In genomic region chrX:13069771-13070410, GRCh38 we compare ENCODE assay signal across 16 cellular contexts. TPM values are rescaled to one million over a fixed set of nuclear protein-coding genes. Genes with fewer than 3 reads are reported as not detected.
DNase-seq lines count a peak whose midpoint lies in the region; ATAC-seq, FAIRE-seq and TF ChIP-seq lines count a peak whose summit lies in the region.
"Had no signal": no experiment of that assay in that cellular context is flagged by ENCODE, and none has a peak within 500 bp of the region (broad histone marks: within the 10 kb centered on the region; RNA-seq: fewer than 3 reads in every experiment).

No MANE protein-coding gene starts in this region.

- H3K27me3 ChIP-seq in IMR-90 (ENCODE audit: control insufficient read depth, insufficient read depth, low read length) (no peaks in the 10 kb centered on the region), GM12878 (replicated peaks in 1 of 2; ENCODE audit: control insufficient read depth in 2 of 2, insufficient read depth in 2 of 2, low read length in 1 of 2) (no peaks in the 10 kb centered on the region), colonic mucosa (no peaks in the 10 kb centered on the region)
- H3K27me3 ChIP-seq: BLaER1 had no signal

- H2AK5ac ChIP-seq in IMR-90 (ENCODE audit: low read depth, low read length), result no peak overlapping the region

- H3K27ac ChIP-seq in IMR-90 (ENCODE audit: insufficient read depth, low read length) (no peak overlapping the region), GM12878 (ENCODE audit: control insufficient read depth, insufficient read depth) (no peak overlapping the region), colonic mucosa (no peak overlapping the region)
- H3K27ac ChIP-seq: BLaER1, SK-N-MC had no signal

- POLR2A ChIA-PET in IMR-90 (lab: Charles Lee; ENCODE audit: unreplicated experiment), result no interaction called here
- POLR2A ChIA-PET in GM12878 (lab: Charles Lee), result interaction anchor here (0.6 to 1.5 kb wide), 4 partner anchors 12 to 113 kb away, joined by 3 to 4 read pairs (median 3); no protein-coding TSS in a partner anchor

- no peaks in the 10 kb centered on the region for H4K20me1 ChIP-seq in IMR-90 (ENCODE audit: insufficient read depth, low read length)
- H4K20me1 ChIP-seq in GM12878 (ENCODE audit: control insufficient read depth, insufficient read depth), result no peaks in the 10 kb centered on the region
- H4K20me1 ChIP-seq: BLaER1 had no signal

- H3K4me3 ChIP-seq in IMR-90 (ENCODE audit: insufficient read depth, low read depth, low read length) (no peak overlapping the region), GM12878 (no peak overlapping the region), fibroblast of pulmonary artery (replicated peaks; ENCODE audit: low read depth, low read length) (no peak overlapping the region), colonic mucosa (no peak overlapping the region)
- H3K4me3 ChIP-seq: BLaER1, SK-N-MC had no signal

- WGBS in IMR-90 (ENCODE audit: extremely low coverage in 2 of 2, insufficient read length in 1 of 2), 2 experiments, result no CpG with 5 or more reads among the region's 3 CpGs
- WGBS in GM12878 (ENCODE audit: insufficient coverage, insufficient replicate concordance, low lambda C conversion rate, missing lambda C conversion rate), result 70% methylated on average over 3 of the region's 3 CpGs

- no peak overlapping the region for H3K56ac ChIP-seq in IMR-90 (ENCODE audit: extremely low read depth, insufficient read depth, low read length)

- H3K79me2 ChIP-seq in GM12878 (ENCODE audit: control insufficient read depth, insufficient read depth, low read length), result no peaks in the 10 kb centered on the region

- no peak overlapping the region for H3K4ac ChIP-seq in IMR-90 (ENCODE audit: low read depth, low read length)

- H3K4me2 ChIP-seq in IMR-90 (ENCODE audit: low read depth, low read length) (no peak overlapping the region), GM12878 (ENCODE audit: control insufficient read depth, insufficient read depth) (no peak overlapping the region)
- H3K4me2 ChIP-seq: BLaER1 had no signal

- no peak overlapping the region for H2BK5ac ChIP-seq in IMR-90 (ENCODE audit: low read depth, low read length, poor library complexity, severe bottlenecking)

- in situ Hi-C loops in IMR-90 (cut with MboI; ENCODE audit: low sequenced_read_pairs), result no loop called here
- in situ Hi-C loops in GM12878 (cut with MboI), result no loop called here

- no peak overlapping the region for H2BK15ac ChIP-seq in IMR-90 (ENCODE audit: low read depth, low read length)

- SMC1A ChIA-PET in GM12878 (lab: Charles Lee; ENCODE audit: uncharacterized antibody, unreplicated experiment), result interaction anchor here (0.8 to 27.7 kb wide), 10 partner anchors 10 to 117 kb away, joined by 3 to 847 read pairs (median 10); no protein-coding TSS in a partner anchor

- H2AFZ ChIP-seq in IMR-90 (replicated peaks; ENCODE audit: low read length, poor library complexity), result no peak overlapping the region
- no peak overlapping the region for H2AFZ ChIP-seq in GM12878 (ENCODE audit: control insufficient read depth, low read depth, low read length)

- DNase-seq in COR-L47 (lab: John Stamatoyannopoulos, UW) (peak; percentile 7), IMR-90 (peak; percentile 56), GM12878 (ENCODE audit: low read depth, low spot score) (no peak), fibroblast of pulmonary artery (ENCODE audit: low read depth) (peak; percentile 48), colonic mucosa (no peak), C1 segment of cervical spinal cord (lab: John Stamatoyannopoulos, UW) (no peak)
- DNase-seq in activated effector memory CD4-positive, alpha-beta T cell treated with Interleukin-2 at 50 U/mL for 16 hours, result no peak
- DNase-seq: Caco-2, NCI-H1048, NCI-H146, NCI-H2081 treated with DMSO at 0.1 percent for 48 hours, NCI-H2227 treated with DMSO at 0.1 percent for 48 hours had no signal

- BruUV-seq in IMR-90 (replicated peaks; lab: Mats Ljungman, UMichigan) (no TSS peak), GM12878 (replicated peaks; lab: Mats Ljungman, UMichigan) (no TSS peak)

- TF ChIP-seq RAD21 in IMR-90 (IDR thresholded peaks at IDR 0.05; ENCODE audit: low read length) (no peak), GM12878 (IDR thresholded peaks at IDR 0.05; ENCODE audit: insufficient read depth, low read depth, low read length) (no peak)

- H4K5ac ChIP-seq in IMR-90 (ENCODE audit: low read depth, low read length), result no peak overlapping the region

- no peak overlapping the region for H2BK120ac ChIP-seq in IMR-90 (ENCODE audit: low read depth, low read length)

- TF ChIP-seq POLR2A in IMR-90 (IDR thresholded peaks at IDR 0.05; ENCODE audit: low read depth, low read length) (no peak), GM12878 (IDR thresholded peaks at IDR 0.05; ENCODE audit: low read depth, low read length) (no peak)

- no peak overlapping the region for H2AK9ac ChIP-seq in IMR-90 (replicated peaks; ENCODE audit: low read depth, low read length, poor library complexity)

- no peak overlapping the region for H3K14ac ChIP-seq in IMR-90 (replicated peaks; ENCODE audit: low read depth, low read length)

- H2BK20ac ChIP-seq in IMR-90 (ENCODE audit: low read depth, low read length), result no peak overlapping the region

- ATAC-seq in IMR-90 (ENCODE audit: low read depth), result no peak
- no peak for ATAC-seq in GM12878
- ATAC-seq: Right ventricle myocardium inferior had no signal

- TF ChIP-seq CTCF in IMR-90 (conservative IDR thresholded peaks at IDR 0.05; ENCODE audit: low read depth, low read length) (no peak), GM12878 (IDR thresholded peaks at IDR 0.05 in 2 of 3, conservative IDR thresholded peaks at IDR 0.05 in 1 of 3; ENCODE audit: control insufficient read depth in 2 of 3, extremely low read depth in 1 of 3, insufficient read depth in 1 of 3, low read depth in 3 of 3, low read length in 3 of 3) (no peak), fibroblast of pulmonary artery (IDR thresholded peaks at IDR 0.05; ENCODE audit: low read length, missing control alignments) (no peak), colonic mucosa (IDR thresholded peaks at IDR 0.05) (no peak)

- no peaks in the 10 kb centered on the region for H3K36me3 ChIP-seq in IMR-90 (ENCODE audit: control insufficient read depth, insufficient read depth, low read length)
- no peaks in the 10 kb centered on the region for H3K36me3 ChIP-seq in GM12878 (ENCODE audit: control insufficient read depth in 2 of 2, insufficient read depth in 2 of 2, low read length in 1 of 2)
- H3K36me3 ChIP-seq in colonic mucosa, result no peaks in the 10 kb centered on the region
- H3K36me3 ChIP-seq: BLaER1 had no signal

- H4K8ac ChIP-seq in IMR-90 (ENCODE audit: low read depth in 2 of 2, low read length in 2 of 2), result no peak overlapping the region

- FAIRE-seq in GM12878 (lab: Jason Lieb, UNC), result peak; percentile 59

- RAD21 ChIA-PET in GM12878 (lab: Charles Lee; ENCODE audit: unreplicated experiment), result no interaction called here

- H3K9me1 ChIP-seq in IMR-90 (ENCODE audit: insufficient read depth, low read length), result no peaks in the 10 kb centered on the region

- no peaks in the 10 kb centered on the region for H3K4me1 ChIP-seq in IMR-90 (ENCODE audit: control insufficient read depth, insufficient read depth, low read length)
- peaks cover 10% of the 10 kb centered on the region for H3K4me1 ChIP-seq in GM12878 (ENCODE audit: control insufficient read depth, insufficient read depth, low read length)
- H3K4me1 ChIP-seq in colonic mucosa, result no peaks in the 10 kb centered on the region
- H3K4me1 ChIP-seq: Caco-2 had no signal

- CTCF ChIA-PET in IMR-90 (lab: Yijun Ruan, JAX), result no interaction called here
- CTCF ChIA-PET in GM12878 (lab: Yijun Ruan, JAX), result interaction anchor here (1.8 to 2.6 kb wide), 3 partner anchors 9 to 123 kb away, joined by 4 to 9 read pairs (median 7); no protein-coding TSS in a partner anchor

- H3K18ac ChIP-seq in IMR-90 (ENCODE audit: low read depth, low read length), result no peak overlapping the region

- H3K79me1 ChIP-seq in IMR-90 (ENCODE audit: low read depth in 1 of 2, low read length in 2 of 2), result no peaks in the 10 kb centered on the region

- dilution Hi-C loops in IMR-90 (cut with HindIII; ENCODE audit: low sequenced_read_pairs, unreplicated experiment), result no loop called here

- H3K23ac ChIP-seq in IMR-90 (ENCODE audit: low read depth, low read length), result no peak overlapping the region

- H3K9me3 ChIP-seq in IMR-90 (ENCODE audit: control insufficient read depth, insufficient read depth, low read length) (peaks cover 6% of the 10 kb centered on the region; the same call in 1 of the 2 replicates), GM12878 (replicated peaks; ENCODE audit: control insufficient read depth, insufficient read depth, low read length) (peaks cover 8% of the 10 kb centered on the region), colonic mucosa (no peaks in the 10 kb centered on the region)
- H3K9me3 ChIP-seq: Caco-2 had no signal

- intact Hi-C loops in IMR-90 (cut with micrococcal nuclease) (loop anchor here (10.0 kb wide), 1 partner anchor 95 kb away; the partner anchor contains the start of gene TMSB4X), GM12878 (cut with micrococcal nuclease; ENCODE audit: unreplicated experiment) (no loop called here), colonic mucosa (cut with DNase I) (no loop called here)

- H3K9ac ChIP-seq in IMR-90 (ENCODE audit: low read depth, low read length) (no peak overlapping the region), GM12878 (ENCODE audit: control insufficient read depth, insufficient read depth, low read length) (no peak overlapping the region), colonic mucosa (ENCODE audit: low read depth in 2 of 2, low read length in 2 of 2) (no peak overlapping the region)
- H3K9ac ChIP-seq: BLaER1 had no signal

- no peak for TF ChIP-seq EP300 in GM12878 (IDR thresholded peaks at IDR 0.05; ENCODE audit: borderline replicate concordance in 1 of 2, control insufficient read depth in 1 of 2, low read depth in 2 of 2, low read length in 2 of 2)

- H4K91ac ChIP-seq in IMR-90 (ENCODE audit: insufficient read depth, low read depth, low read length), result no peak overlapping the region

RNA-seq across cellular contexts. Expression of gene FAM9C, which starts 25.5 kb away (rescaled TPM):
- total RNA-seq in IMR-90 (2012; rRNA removed), result not detected in 2 replicates
- not detected in 2 replicates for polyA plus RNA-seq in IMR-90 (2012; rRNA removed)
- not detected in 2 replicates for polyA plus RNA-seq in IMR-90 (2012; cell fraction: cytosol; rRNA removed)
- polyA plus RNA-seq in IMR-90 (2012; cell fraction: nucleus; rRNA removed; ENCODE audit: low replicate concordance), result not detected in 2 replicates
- 0.61 and 0.65 TPM in 2 replicates for total RNA-seq in GM12878 (2013; cell fraction: nucleolus; rRNA removed)
- not detected in 2 replicates for total RNA-seq in GM12878 (2014; rRNA removed)
- total RNA-seq in GM12878 (2014; rRNA removed; fragmentation: Illumina TruSeq; extraction: Trizol), result not detected in 2 replicates
- total RNA-seq in GM12878 (2021), result not detected in 2 replicates
- polyA plus RNA-seq in GM12878 (2011; ENCODE audit: low read depth), result not detected
- 0.03 and 0.10 TPM in 2 replicates for polyA plus RNA-seq in GM12878 (2011; rRNA removed)
- 0.01 TPM in 1 of 2 replicates, not detected in the other for polyA plus RNA-seq in GM12878 (2011; cell fraction: cytosol; rRNA removed)
- 0.07 and 0.10 TPM in 2 replicates for polyA plus RNA-seq in GM12878 (2011; cell fraction: nucleus; rRNA removed)
- 0.31 TPM in 1 of 2 replicates, not detected in the other for polyA plus RNA-seq in GM12878 (2012)
- 0.01 and 0.11 TPM in 2 replicates for polyA plus RNA-seq in GM12878 (2014; fragmentation: Illumina TruSeq; extraction: Trizol)
- polyA plus RNA-seq in GM12878 (2014; fragmentation: Nextera tagmentation; extraction: Ambion mirVana), result not detected
- polyA plus RNA-seq in GM12878 (2014; rRNA removed), result 0.04 TPM in 1 of 2 replicates, not detected in the other
- polyA plus RNA-seq in GM12878 (2016; fragmentation: Nextera tagmentation; extraction: Ambion mirVana), result not detected
- not detected in 2 replicates for polyA minus RNA-seq in GM12878 (2011; rRNA and poly(A)+ RNA removed)
- polyA minus RNA-seq in GM12878 (2011; cell fraction: cytosol; rRNA and poly(A)+ RNA removed), result not detected in 2 replicates
- polyA minus RNA-seq in GM12878 (2011; cell fraction: nucleus; rRNA and poly(A)+ RNA removed), result not detected in 2 replicates
- not detected for total RNA-seq in colonic mucosa
- total RNA-seq: Caco-2, HT-29 had no signal

Comparison
In these comparisons a context has a peak if more than half of its experiments do, and no peak if none do; other contexts are left out.
1. DNase-seq: peak in COR-L47 (single experiment), IMR-90 (single experiment) and fibroblast of pulmonary artery (single experiment); none in GM12878 (single experiment), activated effector memory CD4-positive, alpha-beta T cell treated with Interleukin-2 at 50 U/mL for 16 hours (single experiment), colonic mucosa (single experiment) and C1 segment of cervical spinal cord (0 of 14).